Comparison of ENCODE assay signal across 18 cellular contexts in the genomic region with DNA sequence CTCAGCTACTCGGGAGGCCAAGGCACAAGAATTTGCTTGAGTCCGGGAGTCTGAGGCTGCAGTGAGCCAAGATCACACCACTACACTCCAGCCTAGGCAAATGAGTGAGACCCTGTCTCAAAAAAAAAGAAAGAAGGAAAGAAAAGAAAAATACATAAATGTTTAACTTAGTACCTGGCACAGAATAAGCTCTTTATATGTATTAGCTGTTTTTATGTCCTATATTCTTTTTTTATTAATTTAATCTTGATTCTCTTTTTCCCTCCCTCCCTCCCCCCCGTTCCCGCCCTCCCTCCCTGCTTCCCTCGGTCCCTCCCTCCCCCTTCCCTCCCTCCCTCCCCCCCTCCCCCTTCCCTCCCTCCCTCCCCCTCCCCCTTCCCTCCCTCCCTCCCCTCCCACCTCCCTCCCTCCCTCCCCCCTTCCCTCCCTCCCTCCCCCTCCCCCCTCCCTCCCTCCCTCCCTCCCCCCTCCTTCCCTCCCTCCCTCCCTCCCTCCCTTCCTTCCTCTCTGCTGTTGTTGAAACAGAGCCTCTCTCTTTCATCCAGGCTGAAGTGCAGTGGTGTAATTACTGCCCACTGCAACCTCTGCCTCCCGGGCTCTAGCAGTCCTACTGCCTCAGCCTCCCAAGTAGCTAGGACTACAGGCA.
"Had no signal": no experiment of that assay in that cellular context is flagged by ENCODE, and none has a peak within 500 bp of the region (broad histone marks: within the 10 kb centered on the region; RNA-seq: fewer than 3 reads in every experiment).

No MANE protein-coding gene starts in this region.

- H3K27ac Mint-ChIP-seq: T-helper 2 cell treated with Interferon-gamma antibody and Interleukin-4, amounts not matched to agents 5 μg/mL and 100 μg/mL, for 36 hours had no signal

- H3K36me3 ChIP-seq: gastrocnemius medialis, ovary, thyroid gland had no signal

- H3K4me3 ChIP-seq: gastrocnemius medialis, ovary, thyroid gland had no signal

- H3K9me3 ChIP-seq: gastrocnemius medialis, ovary, thyroid gland had no signal

- H3K27me3 Mint-ChIP-seq: effector memory CD8-positive, alpha-beta T cell had no signal

- H3K9me3 Mint-ChIP-seq: effector memory CD8-positive, alpha-beta T cell; neural crest cell; T-helper 2 cell treated with Interferon-gamma antibody and Interleukin-4, amounts not matched to agents 5 μg/mL and 100 μg/mL, for 36 hours had no signal

- H3K27me3 ChIP-seq: gastrocnemius medialis, ovary, thyroid gland had no signal

- H3K4me1 ChIP-seq: gastrocnemius medialis, thyroid gland had no signal

- H3K27ac ChIP-seq: epithelial cell of prostate, gastrocnemius medialis, ovary, thyroid gland had no signal

- ATAC-seq: effector memory CD8-positive, alpha-beta T cell; gastrocnemius medialis; left ventricle myocardium superior had no signal

- DNase-seq: activated CD4-positive, alpha-beta T cell treated with anti-CD3 and anti-CD28 coated beads, Interleukin-2, amount 50 U/mL, for 4 hours; activated CD4-positive, CD25-positive, alpha-beta regulatory T cell treated with anti-CD3 and anti-CD28 coated beads, Interleukin-2, amount 50 U/mL, for 72 hours; activated gamma-delta T cell treated with Interleukin-2 at 50 U/mL for 16 hours; activated T-cell treated with anti-CD3 and anti-CD28 coated beads, Interleukin-2, amount 50 U/mL, for 48 hours; central memory CD4-positive, alpha-beta T cell; cortex of kidney; effector memory CD8-positive, alpha-beta T cell; gastrocnemius medialis; kidney; left ventricle myocardium superior; mesendoderm; ovary; stimulated activated CD4-positive, alpha-beta T cell treated with anti-CD3 and anti-CD28 coated beads, Interleukin-4, amount 100 ng/mL, for 1 hour; stimulated activated CD8-positive, alpha-beta memory T cell treated with anti-CD3 and anti-CD28 coated beads, Interleukin-4, amount 100 ng/mL, for 48 hours; thyroid gland had no signal

- H3K4me3 Mint-ChIP-seq: effector memory CD8-positive, alpha-beta T cell; neural crest cell; T-helper 2 cell treated with Interferon-gamma antibody and Interleukin-4, amounts not matched to agents 5 μg/mL and 100 μg/mL, for 36 hours had no signal
